In genomic region chr22:46293591-46294260, GRCh38 we compare ENCODE assay signal across 1 cellular context.
TF ChIP-seq lines count a peak whose summit lies in the region.

No MANE protein-coding gene starts in this region.

TF ChIP-seq in GM12878, 131 proteins besides CTCF, POLR2A, EP300 and RAD21:
- TF ChIP-seq ATF2 (IDR thresholded peaks at IDR 0.05; ENCODE audit: low read length) (no peak), RB1 (IDR thresholded peaks at IDR 0.05; ENCODE audit: borderline replicate concordance) (no peak), CREM (IDR thresholded peaks at IDR 0.05; ENCODE audit: low read depth) (no peak), ZNF207 (IDR thresholded peaks at IDR 0.05; ENCODE audit: borderline replicate concordance) (no peak), EED (IDR thresholded peaks at IDR 0.05; ENCODE audit: low read depth) (no peak), RCOR1 (conservative IDR thresholded peaks at IDR 0.05; ENCODE audit: low read depth, low read length) (no peak), REST (IDR thresholded peaks at IDR 0.05; ENCODE audit: low read depth, low read length) (no peak), HDAC6 (IDR thresholded peaks at IDR 0.05; ENCODE audit: unreplicated experiment) (no peak), BMI1 (IDR thresholded peaks at IDR 0.05; ENCODE audit: borderline replicate concordance) (no peak), FOXM1 (IDR thresholded peaks at IDR 0.05; ENCODE audit: low read depth, low read length) (no peak), RUNX3 (IDR thresholded peaks at IDR 0.05; ENCODE audit: low read length) (no peak), RAD51 (IDR thresholded peaks at IDR 0.05) (no peak), SP1 (IDR thresholded peaks at IDR 0.05; ENCODE audit: low read depth, low read length) (no peak), ZNF384 (IDR thresholded peaks at IDR 0.05; ENCODE audit: borderline replicate concordance, low read depth, low read length) (no peak)
- TF ChIP-seq, protein P1, sequence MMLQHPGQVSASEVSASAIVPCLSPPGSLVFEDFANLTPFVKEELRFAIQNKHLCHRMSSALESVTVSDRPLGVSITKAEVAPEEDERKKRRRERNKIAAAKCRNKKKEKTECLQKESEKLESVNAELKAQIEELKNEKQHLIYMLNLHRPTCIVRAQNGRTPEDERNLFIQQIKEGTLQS (IDR thresholded peaks at IDR 0.05; ENCODE audit: borderline replicate concordance, extremely low read depth, low read depth, low read length) = no peak
- TF ChIP-seq, protein P2, sequence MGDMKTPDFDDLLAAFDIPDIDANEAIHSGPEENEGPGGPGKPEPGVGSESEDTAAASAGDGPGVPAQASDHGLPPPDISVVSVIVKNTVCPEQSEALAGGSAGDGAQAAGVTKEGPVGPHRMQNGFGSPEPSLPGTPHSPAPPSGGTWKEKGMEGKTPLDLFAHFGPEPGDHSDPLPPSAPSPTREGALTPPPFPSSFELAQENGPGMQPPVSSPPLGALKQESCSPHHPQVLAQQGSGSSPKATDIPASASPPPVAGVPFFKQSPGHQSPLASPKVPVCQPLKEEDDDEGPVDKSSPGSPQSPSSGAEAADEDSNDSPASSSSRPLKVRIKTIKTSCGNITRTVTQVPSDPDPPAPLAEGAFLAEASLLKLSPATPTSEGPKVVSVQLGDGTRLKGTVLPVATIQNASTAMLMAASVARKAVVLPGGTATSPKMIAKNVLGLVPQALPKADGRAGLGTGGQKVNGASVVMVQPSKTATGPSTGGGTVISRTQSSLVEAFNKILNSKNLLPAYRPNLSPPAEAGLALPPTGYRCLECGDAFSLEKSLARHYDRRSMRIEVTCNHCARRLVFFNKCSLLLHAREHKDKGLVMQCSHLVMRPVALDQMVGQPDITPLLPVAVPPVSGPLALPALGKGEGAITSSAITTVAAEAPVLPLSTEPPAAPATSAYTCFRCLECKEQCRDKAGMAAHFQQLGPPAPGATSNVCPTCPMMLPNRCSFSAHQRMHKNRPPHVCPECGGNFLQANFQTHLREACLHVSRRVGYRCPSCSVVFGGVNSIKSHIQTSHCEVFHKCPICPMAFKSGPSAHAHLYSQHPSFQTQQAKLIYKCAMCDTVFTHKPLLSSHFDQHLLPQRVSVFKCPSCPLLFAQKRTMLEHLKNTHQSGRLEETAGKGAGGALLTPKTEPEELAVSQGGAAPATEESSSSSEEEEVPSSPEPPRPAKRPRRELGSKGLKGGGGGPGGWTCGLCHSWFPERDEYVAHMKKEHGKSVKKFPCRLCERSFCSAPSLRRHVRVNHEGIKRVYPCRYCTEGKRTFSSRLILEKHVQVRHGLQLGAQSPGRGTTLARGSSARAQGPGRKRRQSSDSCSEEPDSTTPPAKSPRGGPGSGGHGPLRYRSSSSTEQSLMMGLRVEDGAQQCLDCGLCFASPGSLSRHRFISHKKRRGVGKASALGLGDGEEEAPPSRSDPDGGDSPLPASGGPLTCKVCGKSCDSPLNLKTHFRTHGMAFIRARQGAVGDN (IDR thresholded peaks at IDR 0.05) = no peak
TF ChIP-seq in GM12878: peak in this region for 0.
